In genomic region chr5:65199988-65200668, GRCh38 we compare ENCODE assay signal across 16 cellular contexts.
DNase-seq lines count a peak whose midpoint lies in the region; ATAC-seq, FAIRE-seq and TF ChIP-seq lines count a peak whose summit lies in the region.
"Had no signal": no experiment of that assay in that cellular context is flagged by ENCODE, and none has a peak within 500 bp of the region (broad histone marks: within the 10 kb centered on the region; RNA-seq: fewer than 3 reads in every experiment).

No MANE protein-coding gene starts in this region.

- peak overlapping the region; percentile 99 for H3K27ac ChIP-seq in astrocyte (ENCODE audit: low read depth, low read length)
- H3K27ac ChIP-seq: ovary, tibial artery had no signal

- no peak for ATAC-seq in HG02852 (IDR thresholded peaks at IDR 0.05; ENCODE audit: unreplicated experiment)
- ATAC-seq: activated T-cell treated with anti-CD3 and anti-CD28 coated beads, Interleukin-2, amount 50 U/mL, for 72 hours; T-helper 17 cell had no signal

- H3K36me3 Mint-ChIP-seq in astrocyte (ENCODE audit: low read depth, unreplicated experiment): peaks cover 18% of the 10 kb centered on the region

- H3K79me2 ChIP-seq in astrocyte (ENCODE audit: insufficient read depth, low read length): peaks cover 14% of the 10 kb centered on the region

- H3K4me3 Mint-ChIP-seq in astrocyte (ENCODE audit: unreplicated experiment): no peak overlapping the region
- H3K4me3 Mint-ChIP-seq: activated T-cell treated with anti-CD3 and anti-CD28 coated beads, Interleukin-2, amount 50 U/mL, for 72 hours; endodermal cell; T-helper 17 cell had no signal

- no peaks in the 10 kb centered on the region for H4K20me1 ChIP-seq in astrocyte (ENCODE audit: insufficient read depth, low read length)

- peaks cover 41% of the 10 kb centered on the region for H3K4me1 ChIP-seq in astrocyte (ENCODE audit: insufficient read depth, low read length)
- H3K4me1 ChIP-seq: tibial artery had no signal

- peaks cover 42% of the 10 kb centered on the region for H3K4me1 Mint-ChIP-seq in astrocyte (ENCODE audit: low read depth, unreplicated experiment)
- H3K4me1 Mint-ChIP-seq: T-helper 17 cell had no signal

- peak; percentile 60 for FAIRE-seq in astrocyte (lab: Jason Lieb, UNC)
- FAIRE-seq: D721Med had no signal

- TF ChIP-seq CTCF in astrocyte (IDR thresholded peaks at IDR 0.05; ENCODE audit: insufficient read depth, low read depth, low read length): no peak

- no peaks in the 10 kb centered on the region for H3K27me3 Mint-ChIP-seq in astrocyte (ENCODE audit: low read depth, unreplicated experiment)

- no peaks in the 10 kb centered on the region for H3K9me3 ChIP-seq in astrocyte (ENCODE audit: insufficient read depth, low read depth, low read length)
- H3K9me3 ChIP-seq: ovary, tibial artery had no signal

- no peak overlapping the region for H3K4me3 ChIP-seq in astrocyte (ENCODE audit: insufficient read depth, low read depth, low read length)
- H3K4me3 ChIP-seq: ovary, tibial artery had no signal

- no peak overlapping the region for H2AFZ ChIP-seq in astrocyte (ENCODE audit: low read depth, low read length)

- peak overlapping the region; percentile 79 for H3K9ac ChIP-seq in astrocyte (ENCODE audit: low read length)

- DNase-seq in HCEC 1CT (peak; percentile 76), astrocyte (ENCODE audit: low read depth) (peak; percentile 83), fibroblast of the conjunctiva (ENCODE audit: low read depth) (peak; percentile 53), stromal cell of bone marrow (ENCODE audit: low read depth) (peak; percentile 62), cerebellum (ENCODE audit: low spot score) (no peak), NCI-H748 (lab: John Stamatoyannopoulos, UW; ENCODE audit: unreplicated experiment) (no peak)
- DNase-seq: activated CD4-positive, alpha-beta T cell treated with anti-CD3 and anti-CD28 coated beads for 4 hours; activated T-cell treated with anti-CD3 and anti-CD28 coated beads, Interleukin-2, amount 50 U/mL, for 72 hours; endodermal cell; NCI-H2171; ovary; stimulated activated CD4-positive, alpha-beta T cell treated with anti-CD3 and anti-CD28 coated beads, Interleukin-15, amount 100 ng/mL, for 24 hours; T-helper 17 cell; tibial artery had no signal

- peaks cover 21% of the 10 kb centered on the region for H3K36me3 ChIP-seq in astrocyte (ENCODE audit: insufficient read depth, low read length)
- H3K36me3 ChIP-seq: ovary, tibial artery had no signal

- H3K27me3 ChIP-seq in astrocyte (ENCODE audit: insufficient read depth, low read length): no peaks in the 10 kb centered on the region
- H3K27me3 ChIP-seq: ovary, tibial artery had no signal

- no peaks in the 10 kb centered on the region for H3K9me3 Mint-ChIP-seq in astrocyte (ENCODE audit: unreplicated experiment)
- H3K9me3 Mint-ChIP-seq: activated T-cell treated with anti-CD3 and anti-CD28 coated beads, Interleukin-2, amount 50 U/mL, for 72 hours; endodermal cell had no signal

- no peak overlapping the region for H3K4me2 ChIP-seq in astrocyte (ENCODE audit: low read length)

- peak overlapping the region; percentile 97 for H3K27ac Mint-ChIP-seq in astrocyte (ENCODE audit: unreplicated experiment)
- H3K27ac Mint-ChIP-seq: activated T-cell treated with anti-CD3 and anti-CD28 coated beads, Interleukin-2, amount 50 U/mL, for 72 hours; endodermal cell; T-helper 17 cell had no signal

Comparison
In these comparisons a context has a peak if more than half of its experiments do, and no peak if none do; other contexts are left out.
1. DNase-seq: peak in HCEC 1CT (single experiment), astrocyte (single experiment), fibroblast of the conjunctiva (single experiment) and stromal cell of bone marrow (single experiment); none in cerebellum (single experiment) and NCI-H748 (single experiment).